In the genomic region with DNA sequence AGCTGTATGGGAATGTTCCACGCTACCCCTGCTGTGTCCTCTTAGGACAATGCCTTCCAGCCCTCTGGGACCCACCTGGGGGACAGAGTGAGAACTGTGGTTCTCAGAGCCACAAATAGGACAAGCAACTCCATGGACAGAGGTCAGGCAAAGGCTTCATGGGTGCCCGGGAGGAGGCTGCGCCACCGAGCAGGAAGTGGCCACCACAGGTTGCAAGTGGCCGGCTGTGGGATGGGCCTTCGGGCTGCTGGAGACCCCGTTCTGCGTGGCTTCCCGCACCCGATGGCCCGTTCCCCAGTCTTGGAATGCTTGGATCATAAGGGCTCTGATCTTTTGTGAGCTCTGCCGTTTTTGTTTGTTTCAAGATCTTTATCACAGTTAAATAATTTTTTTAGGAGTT, we compare ENCODE assay signal across 15 cellular contexts.
A peak's percentile ranks its signal among the peaks of the same experiment; 100 is the strongest.
DNase-seq lines count a peak whose midpoint lies in the region; ATAC-seq, FAIRE-seq and TF ChIP-seq lines count a peak whose summit lies in the region.
"Had no signal": no experiment of that assay in that cellular context is flagged by ENCODE, and none has a peak within 500 bp of the region (broad histone marks: within the 10 kb centered on the region; RNA-seq: fewer than 3 reads in every experiment).

No MANE protein-coding gene starts in this region.

- ATAC-seq in left ventricle myocardium superior (no peak), pancreas (no peak), GM21619 (IDR thresholded peaks at IDR 0.05; ENCODE audit: unreplicated experiment) (no peak), HG02870 (IDR thresholded peaks at IDR 0.05; ENCODE audit: unreplicated experiment) (no peak)
- no peak for ATAC-seq in stimulated activated memory B cell treated with anti-CD40 and anti-IgM and Interleukin-4, amounts not matched to agents 10 μg/mL and 1 μg/mL and 100 μg/mL, for 72 hours

- intact Hi-C loops in left ventricle myocardium inferior (cut with micrococcal nuclease), result no loop called here
- intact Hi-C loops in left ventricle myocardium superior (cut with micrococcal nuclease), result no loop called here
- intact Hi-C loops in pancreas (cut with DNase I), result no loop called here

- peaks cover 3% of the 10 kb centered on the region for H3K9me3 Mint-ChIP-seq in stimulated activated memory B cell treated with anti-CD40 and anti-IgM and Interleukin-4, amounts not matched to agents 10 μg/mL and 1 μg/mL and 100 μg/mL, for 72 hours

- H3K4me3 ChIP-seq in left ventricle myocardium inferior (no peak overlapping the region), pancreas (no peak overlapping the region), suprapubic skin (no peak overlapping the region)
- H3K4me3 ChIP-seq: BLaER1 treated with 17β-estradiol and CSF1 and Interleukin-3, amounts not matched to agents 10 nM and 100 nM had no signal

- no peak for FAIRE-seq in pancreas (lab: Jason Lieb, UNC)

- H3K36me3 ChIP-seq in left ventricle myocardium inferior, result no peaks in the 10 kb centered on the region
- no peaks in the 10 kb centered on the region for H3K36me3 ChIP-seq in pancreas
- H3K36me3 ChIP-seq in suprapubic skin, result no peaks in the 10 kb centered on the region
- H3K36me3 ChIP-seq: BLaER1 treated with 17β-estradiol and CSF1 and Interleukin-3, amounts not matched to agents 10 nM and 100 nM had no signal

- H3K9me3 ChIP-seq in left ventricle myocardium inferior (replicated peaks), result no peaks in the 10 kb centered on the region
- H3K9me3 ChIP-seq in pancreas, result no peaks in the 10 kb centered on the region
- no peaks in the 10 kb centered on the region for H3K9me3 ChIP-seq in suprapubic skin

- TF ChIP-seq CTCF in left ventricle myocardium inferior (IDR thresholded peaks at IDR 0.05; ENCODE audit: borderline replicate concordance) (no peak), pancreas (IDR thresholded peaks at IDR 0.05) (no peak), suprapubic skin (IDR thresholded peaks at IDR 0.05) (no peak)

- H3K27me3 Mint-ChIP-seq in stimulated activated memory B cell treated with anti-CD40 and anti-IgM and Interleukin-4, amounts not matched to agents 10 μg/mL and 1 μg/mL and 100 μg/mL, for 72 hours, result peaks cover 21% of the 10 kb centered on the region

- H3K4me1 ChIP-seq in left ventricle myocardium inferior, result peaks cover 51% of the 10 kb centered on the region
- peaks cover 48 to 55% (median 49%) of the 10 kb centered on the region in 3 donors for H3K4me1 ChIP-seq in pancreas
- H3K4me1 ChIP-seq in suprapubic skin, result peaks cover 19% of the 10 kb centered on the region

- H3K27me3 ChIP-seq in left ventricle myocardium inferior (ENCODE audit: low read depth) (no peaks in the 10 kb centered on the region), pancreas (no peaks in the 10 kb centered on the region), suprapubic skin (peaks cover 4% of the 10 kb centered on the region)
- H3K27me3 ChIP-seq: BLaER1 treated with 17β-estradiol and CSF1 and Interleukin-3, amounts not matched to agents 10 nM and 100 nM had no signal

- H3K4me3 Mint-ChIP-seq in stimulated activated memory B cell treated with anti-CD40 and anti-IgM and Interleukin-4, amounts not matched to agents 10 μg/mL and 1 μg/mL and 100 μg/mL, for 72 hours, result no peak overlapping the region

- 65 to 67% methylated on average over 12 of the region's 12 CpGs for WGBS in pancreas, 2 donors
- WGBS in suprapubic skin, result 76% methylated on average over 12 of the region's 12 CpGs

- no peak for TF ChIP-seq POLR2A in suprapubic skin (IDR thresholded peaks at IDR 0.05)

- no peak overlapping the region for H3K27ac Mint-ChIP-seq in stimulated activated memory B cell treated with anti-CD40 and anti-IgM and Interleukin-4, amounts not matched to agents 10 μg/mL and 1 μg/mL and 100 μg/mL, for 72 hours

- DNase-seq in left ventricle myocardium inferior (no peak), left ventricle myocardium superior (no peak), ecto neural progenitor cell (ENCODE audit: low spot score) (peak; percentile 37), pancreas (no peak), suprapubic skin (ENCODE audit: low spot score in 2 of 2) (no peak)
- DNase-seq: DMS 273 treated with DMSO at 0.1 percent for 48 hours, GOT3, MM.1S, NCI-H1417, NCI-H2029, NCI-H510A had no signal

- H3K36me3 Mint-ChIP-seq in stimulated activated memory B cell treated with anti-CD40 and anti-IgM and Interleukin-4, amounts not matched to agents 10 μg/mL and 1 μg/mL and 100 μg/mL, for 72 hours, result no peaks in the 10 kb centered on the region

- no peak for TF ChIP-seq EP300 in suprapubic skin (IDR thresholded peaks at IDR 0.05)

- peak overlapping the region; percentile 89 for H3K27ac ChIP-seq in left ventricle myocardium inferior (replicated peaks)
- H3K27ac ChIP-seq in pancreas, result peak overlapping the region in 3 of 4 donors; percentile 41 to 73 (median 72)
- peak overlapping the region; percentile 23 for H3K27ac ChIP-seq in suprapubic skin
- H3K27ac ChIP-seq: BLaER1 treated with 17β-estradiol and CSF1 and Interleukin-3, amounts not matched to agents 10 nM and 100 nM had no signal

- H3K4me1 Mint-ChIP-seq in stimulated activated memory B cell treated with anti-CD40 and anti-IgM and Interleukin-4, amounts not matched to agents 10 μg/mL and 1 μg/mL and 100 μg/mL, for 72 hours, result no peaks in the 10 kb centered on the region

Comparison
In these comparisons a context has a peak if more than half of its experiments do, and no peak if none do; other contexts are left out.
1. H3K27ac ChIP-seq: peak in every context shown above with its lines; median percentile 89 in left ventricle myocardium inferior; 72 in pancreas; 23 in suprapubic skin.